In the genomic region with DNA sequence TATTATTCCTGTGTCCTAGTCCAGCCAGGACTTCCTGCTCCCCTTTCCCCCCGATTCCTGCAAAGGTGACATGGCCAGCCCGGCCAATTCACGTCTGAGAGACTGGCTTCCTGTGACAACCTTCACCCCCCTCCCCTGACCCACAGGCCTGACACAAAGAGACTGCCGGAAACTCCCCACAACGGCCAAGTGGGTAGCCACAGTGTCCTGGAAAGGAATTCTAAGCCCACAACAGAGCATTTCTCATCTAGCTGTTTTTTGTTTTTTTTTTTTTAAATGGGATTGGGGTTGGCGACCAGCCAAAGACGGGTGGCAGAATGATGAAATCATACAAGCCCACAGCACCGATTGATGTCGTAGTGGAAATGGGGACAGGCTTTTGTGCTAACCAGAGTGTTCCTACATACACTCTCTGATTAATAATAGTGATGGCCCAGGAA, we compare ENCODE assay signal across 9 cellular contexts. TPM values are rescaled to one million over a fixed set of nuclear protein-coding genes. Genes with fewer than 3 reads are reported as not detected.
DNase-seq lines count a peak whose midpoint lies in the region; ATAC-seq and TF ChIP-seq lines count a peak whose summit lies in the region.
"Had no signal": no experiment of that assay in that cellular context is flagged by ENCODE, and none has a peak within 500 bp of the region (broad histone marks: within the 10 kb centered on the region; RNA-seq: fewer than 3 reads in every experiment).

No MANE protein-coding gene starts in this region.

- ATAC-seq in omental fat pad (ENCODE audit: low FRiP score) (peak; percentile 55), HG02885 (IDR thresholded peaks at IDR 0.05; ENCODE audit: poor library complexity, unreplicated experiment) (no peak)

- H2AFZ ChIP-seq in ACC112 (ENCODE audit: low read length, unreplicated experiment), result peak overlapping the region; percentile 54

- H3K4me3 ChIP-seq in ACC112 (ENCODE audit: low read depth, low read length) (peak overlapping the region; percentile 35), HL-60 (replicated peaks; ENCODE audit: insufficient read depth, low read length) (no peak overlapping the region), fibroblast of pulmonary artery (replicated peaks; ENCODE audit: low read depth, low read length) (peak overlapping the region; percentile 24)
- H3K4me3 ChIP-seq: cardiac muscle cell had no signal

- no peak for TF ChIP-seq CTCF in HL-60 (IDR thresholded peaks at IDR 0.05; ENCODE audit: insufficient read depth, low read length)
- no peak for TF ChIP-seq CTCF in fibroblast of pulmonary artery (IDR thresholded peaks at IDR 0.05; ENCODE audit: low read length, missing control alignments)
- no peak for TF ChIP-seq CTCF in omental fat pad (IDR thresholded peaks at IDR 0.05)

- peaks cover 5% of the 10 kb centered on the region; the same call in 1 of the 2 replicates for H3K36me3 ChIP-seq in ACC112 (ENCODE audit: insufficient read depth, low read length)
- H3K36me3 ChIP-seq: cardiac muscle cell had no signal

- peaks cover 43% of the 10 kb centered on the region for H3K4me1 ChIP-seq in ACC112 (ENCODE audit: control insufficient read depth, insufficient read depth, low read length, unreplicated experiment)

- peak overlapping the region; percentile 98 for H3K27ac ChIP-seq in ACC112 (ENCODE audit: low read depth, low read length)
- H3K27ac ChIP-seq in HL-60 (replicated peaks), result peak overlapping the region; percentile 47
- H3K27ac ChIP-seq: cardiac muscle cell had no signal

- H3K27me3 ChIP-seq in ACC112 (ENCODE audit: insufficient read depth, low read length) (no peaks in the 10 kb centered on the region), HL-60 (ENCODE audit: insufficient read depth, poor library complexity, severe bottlenecking) (no peaks in the 10 kb centered on the region)
- H3K27me3 ChIP-seq: cardiac muscle cell had no signal

- DNase-seq in HL-60 (ENCODE audit: low read depth in 1 of 2, low spot score in 1 of 2) (peak; percentile 17 to 43), activated T-cell treated with anti-CD3 and anti-CD28 coated beads for 24 hours (ENCODE audit: low read depth) (peak; percentile 16), fibroblast of pulmonary artery (ENCODE audit: low read depth) (peak; percentile 95), omental fat pad (ENCODE audit: low spot score) (no peak), NCI-H774 (lab: John Stamatoyannopoulos, UW) (no peak), NCI-H345 (lab: John Stamatoyannopoulos, UW) (no peak)

- H3K79me2 ChIP-seq in ACC112 (ENCODE audit: control insufficient read depth, insufficient read depth, low read length, unreplicated experiment), result peaks cover 34% of the 10 kb centered on the region

RNA-seq across cellular contexts. Expression of gene XAF1, which starts 2.8 kb away (rescaled TPM):
- 100 to 1,000 TPM in 1 of 4 donors, 10 to 100 TPM in 3; 17.5 to 201 (median 33.6) TPM for total RNA-seq in omental fat pad
- total RNA-seq: cardiac muscle cell had no signal

RNA-seq across cellular contexts. Expression of gene FBXO39, which starts 23.0 kb away (rescaled TPM):
- 1 to 10 TPM in 2 of 4 donors, under 1 TPM in 1, not detected in 1; 0.75 to 1.1 (median 1.0) TPM for total RNA-seq in omental fat pad
- total RNA-seq: cardiac muscle cell had no signal

RNA-seq across cellular contexts. Expression of gene SLC13A5, which starts 39.9 kb away (rescaled TPM):
- total RNA-seq in omental fat pad, result under 1 TPM in 1 of 4 donors, not detected in 3; 0.25 TPM

Comparison
In these comparisons a context has a peak if more than half of its experiments do, and no peak if none do; other contexts are left out.
1. DNase-seq: peak in HL-60 (2 of 2), activated T-cell treated with anti-CD3 and anti-CD28 coated beads for 24 hours (single experiment) and fibroblast of pulmonary artery (single experiment); none in omental fat pad (single experiment), NCI-H774 (single experiment) and NCI-H345 (single experiment).